Comparison of ENCODE assay signal across 15 cellular contexts in the genomic region with DNA sequence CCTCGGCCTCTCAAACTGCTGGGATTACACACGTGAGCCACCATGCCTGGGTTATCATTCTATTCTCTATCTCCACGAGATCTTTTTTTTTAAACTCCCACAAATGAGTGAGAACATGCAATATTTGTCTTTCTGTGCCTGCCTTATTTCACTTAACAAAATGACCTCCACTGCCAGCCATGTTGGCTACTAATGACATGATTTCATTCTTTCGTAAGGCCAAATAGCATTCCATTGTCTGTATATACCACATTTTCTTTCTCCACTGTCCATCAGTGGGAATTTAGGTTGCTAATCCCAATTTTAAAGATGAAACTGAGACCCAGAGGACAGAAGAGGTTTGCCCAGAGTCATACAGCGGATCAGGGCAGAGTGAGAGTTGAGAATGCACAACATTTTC. TPM values are rescaled to one million over a fixed set of nuclear protein-coding genes. Genes with fewer than 3 reads are reported as not detected.
DNase-seq lines count a peak whose midpoint lies in the region; ATAC-seq and TF ChIP-seq lines count a peak whose summit lies in the region.
"Had no signal": no experiment of that assay in that cellular context is flagged by ENCODE, and none has a peak within 500 bp of the region (broad histone marks: within the 10 kb centered on the region; RNA-seq: fewer than 3 reads in every experiment).

No MANE protein-coding gene starts in this region.

- H3K36me3 ChIP-seq in SK-N-SH (replicated peaks in 1 of 2; ENCODE audit: control insufficient read depth in 1 of 2, insufficient read depth in 2 of 2, low read length in 1 of 2) (no peaks in the 10 kb centered on the region), GM23248 (ENCODE audit: low read depth) (no peaks in the 10 kb centered on the region), mesenchymal stem cell (ENCODE audit: control insufficient read depth in 1 of 2, insufficient read depth in 2 of 2, low read depth in 1 of 2, low read length in 2 of 2) (no peaks in the 10 kb centered on the region), ovary (no peaks in the 10 kb centered on the region)
- H3K36me3 ChIP-seq: BLaER1 had no signal

- peaks cover 17% of the 10 kb centered on the region for H3K4me1 Mint-ChIP-seq in WTC11

- H3K79me1 ChIP-seq in mesenchymal stem cell (replicated peaks; ENCODE audit: low read length, poor library complexity, severe bottlenecking): no peaks in the 10 kb centered on the region

- TF ChIP-seq RAD21 in SK-N-SH (IDR thresholded peaks at IDR 0.05; ENCODE audit: low read length): no peak

- no peak overlapping the region for H2BK120ac ChIP-seq in mesenchymal stem cell (ENCODE audit: low read depth, low read length)

- H3K27me3 ChIP-seq in SK-N-SH (ENCODE audit: insufficient read depth) (no peaks in the 10 kb centered on the region), GM23248 (replicated peaks; ENCODE audit: insufficient read depth) (no peaks in the 10 kb centered on the region), mesenchymal stem cell (ENCODE audit: control insufficient read depth in 1 of 2, insufficient read depth in 1 of 2, low read length in 2 of 2) (peaks cover 0 to 4% of the 10 kb centered on the region in 2 experiments), ovary (no peaks in the 10 kb centered on the region)
- H3K27me3 ChIP-seq: BLaER1 had no signal

- no peak overlapping the region for H3K4me3 Mint-ChIP-seq in WTC11
- H3K4me3 Mint-ChIP-seq: CD8-positive, alpha-beta T cell; H9 had no signal

- H2AK5ac ChIP-seq in mesenchymal stem cell (ENCODE audit: low read length, severe bottlenecking): no peak overlapping the region

- H3K23ac ChIP-seq in mesenchymal stem cell (ENCODE audit: low read length in 2 of 2): no peak overlapping the region

- no peak overlapping the region for H2AFZ ChIP-seq in SK-N-SH (ENCODE audit: low read depth)
- peak overlapping the region; percentile 25; the same call in 1 of the 2 replicates for H2AFZ ChIP-seq in GM23248
- H2AFZ ChIP-seq in mesenchymal stem cell (ENCODE audit: low read depth, low read length): no peak overlapping the region

- H2BK5ac ChIP-seq in mesenchymal stem cell (ENCODE audit: low read depth, low read length, poor library complexity, severe bottlenecking): no peak overlapping the region

- TF ChIP-seq POLR2A in ovary (IDR thresholded peaks at IDR 0.05): no peak

- H3K27me3 Mint-ChIP-seq in WTC11 (ENCODE audit: low read depth): no peaks in the 10 kb centered on the region; the same call in 1 of the 2 replicates

- H4K8ac ChIP-seq in mesenchymal stem cell (ENCODE audit: low read length): no peak overlapping the region

- H2BK15ac ChIP-seq in mesenchymal stem cell (ENCODE audit: low read depth, poor library complexity, severe bottlenecking): no peak overlapping the region

- intact Hi-C loops in ovary (cut with DNase I): no loop called here

- no peaks in the 10 kb centered on the region for H3K9me3 ChIP-seq in SK-N-SH
- no peaks in the 10 kb centered on the region for H3K9me3 ChIP-seq in GM23248 (ENCODE audit: low read depth)
- no peaks in the 10 kb centered on the region for H3K9me3 ChIP-seq in mesenchymal stem cell (ENCODE audit: control insufficient read depth, low read length)
- H3K9me3 ChIP-seq in ovary: no peaks in the 10 kb centered on the region
- H3K9me3 ChIP-seq: A549, BLaER1 had no signal

- H3K79me2 ChIP-seq in SK-N-SH (ENCODE audit: insufficient read depth): no peaks in the 10 kb centered on the region
- H3K79me2 ChIP-seq in GM23248 (ENCODE audit: insufficient read depth): no peaks in the 10 kb centered on the region

- in situ Hi-C loops in GM23248 (cut with MboI): no loop called here

- peaks cover 11% of the 10 kb centered on the region for H3F3A ChIP-seq in SK-N-SH (replicated peaks; ENCODE audit: insufficient read depth)
- H3F3A ChIP-seq in GM23248 (ENCODE audit: insufficient read depth): peaks cover 6% of the 10 kb centered on the region; the same call in 1 of the 2 replicates

- no peak overlapping the region for H3K4ac ChIP-seq in mesenchymal stem cell (ENCODE audit: low read depth in 1 of 2, low read length in 2 of 2)

- ATAC-seq in SK-N-SH treated with all-trans-retinoic acid at 6 μM for 48 hours (no peak), WTC11 (no peak)
- ATAC-seq: A549; CD8-positive, alpha-beta T cell had no signal

- H2BK12ac ChIP-seq in mesenchymal stem cell (ENCODE audit: low read length in 2 of 2): no peak overlapping the region

- no peak overlapping the region for H4K91ac ChIP-seq in mesenchymal stem cell (ENCODE audit: low read length)

- H4K20me1 ChIP-seq in SK-N-SH (ENCODE audit: insufficient read depth): no peaks in the 10 kb centered on the region
- no peaks in the 10 kb centered on the region for H4K20me1 ChIP-seq in GM23248 (ENCODE audit: insufficient read depth)
- H4K20me1 ChIP-seq: BLaER1 had no signal

- CTCF ChIA-PET in SK-N-SH (lab: Yijun Ruan, JAX): interaction anchor here (1.0 to 8.3 kb wide), 6 partner anchors 10 to 416 kb away, joined by 3 to 89 read pairs (median 11); a partner anchor contains a TSS
- CTCF ChIA-PET in WTC11 (lab: Charles Lee): interaction anchor here (0.9 to 2.6 kb wide), 6 partner anchors 9 to 164 kb away, joined by 3 to 11 read pairs (median 4); a partner anchor contains a TSS

- H3K9me3 Mint-ChIP-seq in WTC11: no peaks in the 10 kb centered on the region
- H3K9me3 Mint-ChIP-seq: CD8-positive, alpha-beta T cell; H9 had no signal

- H3K18ac ChIP-seq in mesenchymal stem cell (ENCODE audit: low read depth in 1 of 2, low read length in 2 of 2): no peak overlapping the region

- DNase-seq in SK-N-SH (no peak), GM23248 (peak; percentile 53), fibroblast of gingiva (ENCODE audit: low read depth) (peak; percentile 14), mesenchymal stem cell (peak; percentile 12), DMS 273 treated with DMSO at 0.1 percent for 48 hours (lab: John Stamatoyannopoulos, UW) (no peak), ovary (no peak), WTC11 (ENCODE audit: low spot score) (no peak)
- DNase-seq: CD8-positive, alpha-beta T cell; COR-L47; GDM1; H9 had no signal

- TF ChIP-seq CTCF in SK-N-SH (IDR thresholded peaks at IDR 0.05) (no peak), ovary (IDR thresholded peaks at IDR 0.05) (no peak), WTC11 (IDR thresholded peaks at IDR 0.05) (no peak)

- H3K27ac ChIP-seq in SK-N-SH (ENCODE audit: low read depth in 2 of 2, low read length in 1 of 2) (no peak overlapping the region), GM23248 (no peak overlapping the region), mesenchymal stem cell (ENCODE audit: low read length, poor library complexity, severe bottlenecking) (no peak overlapping the region), ovary (no peak overlapping the region)
- H3K27ac ChIP-seq: 22Rv1, A549, BLaER1 had no signal

- H3K27ac Mint-ChIP-seq in WTC11: no peak overlapping the region
- H3K27ac Mint-ChIP-seq: CD8-positive, alpha-beta T cell had no signal

- POLR2A ChIA-PET in SK-N-SH (lab: Yijun Ruan, JAX): interaction anchor here (0.7 kb wide), 1 partner anchor 42 kb away, joined by 3 read pairs; no protein-coding TSS in a partner anchor
- POLR2A ChIA-PET in WTC11 (lab: Charles Lee): no interaction called here

- H3K4me2 ChIP-seq in SK-N-SH (no peak overlapping the region), GM23248 (ENCODE audit: unreplicated experiment) (no peak overlapping the region), mesenchymal stem cell (ENCODE audit: low read length, poor library complexity, severe bottlenecking) (no peak overlapping the region)
- H3K4me2 ChIP-seq: A549, BLaER1 had no signal

- no peaks in the 10 kb centered on the region for H3K9me2 ChIP-seq in SK-N-SH
- H3K9me2 ChIP-seq in GM23248 (ENCODE audit: insufficient read depth): no peaks in the 10 kb centered on the region

- no peak for TF ChIP-seq EP300 in SK-N-SH (IDR thresholded peaks at IDR 0.05; ENCODE audit: borderline replicate concordance in 1 of 2, low read depth in 1 of 2, low read length in 1 of 2)
- no peak for TF ChIP-seq EP300 in ovary (IDR thresholded peaks at IDR 0.05)

- H3K14ac ChIP-seq in mesenchymal stem cell (ENCODE audit: low read length in 2 of 2): no peak overlapping the region

- WGBS in SK-N-SH (ENCODE audit: low lambda C conversion rate): 76% methylated on average over 5 of the region's 5 CpGs
- 59 to 66% methylated on average over 5 of the region's 5 CpGs for WGBS in GM23248 (ENCODE audit: low coverage in 1 of 2, low lambda C conversion rate in 2 of 2, missing lambda C conversion rate in 2 of 2), 2 experiments
- 86% methylated on average over 5 of the region's 5 CpGs for WGBS in mesenchymal stem cell
- 81 to 85% (median 82%) methylated on average over 5 of the region's 5 CpGs for WGBS in ovary, 3 donors

- H3K36me3 Mint-ChIP-seq in WTC11: no peaks in the 10 kb centered on the region
- H3K36me3 Mint-ChIP-seq: CD8-positive, alpha-beta T cell had no signal

- H3K4me1 ChIP-seq in SK-N-SH (ENCODE audit: control insufficient read depth in 1 of 2, insufficient read depth in 2 of 2, low read depth in 1 of 2, low read length in 1 of 2) (peaks cover 0 to 3% of the 10 kb centered on the region in 2 experiments; a peak in 1 of 4 replicates), GM23248 (ENCODE audit: insufficient read depth) (no peaks in the 10 kb centered on the region), mesenchymal stem cell (ENCODE audit: control insufficient read depth, insufficient read depth, low read depth, low read length) (peaks cover 7% of the 10 kb centered on the region), ovary (ENCODE audit: insufficient read depth) (peaks cover 3% of the 10 kb centered on the region)

- H3K4me3 ChIP-seq in SK-N-SH (ENCODE audit: low read depth in 2 of 2, low read length in 1 of 2) (no peak overlapping the region), GM23248 (no peak overlapping the region), mesenchymal stem cell (ENCODE audit: insufficient read depth in 1 of 2, low read depth in 1 of 2, low read length in 2 of 2) (no peak overlapping the region), ovary (no peak overlapping the region)
- H3K4me3 ChIP-seq: A549, BLaER1 had no signal

- no peak overlapping the region for H3K9ac ChIP-seq in SK-N-SH
- H3K9ac ChIP-seq in GM23248: no peak overlapping the region
- no peak overlapping the region for H3K9ac ChIP-seq in mesenchymal stem cell (ENCODE audit: low read length)
- H3K9ac ChIP-seq: BLaER1 had no signal

RNA-seq across cellular contexts. Expression of a gene that starts 10.9 kb away (rescaled TPM):
- 5.2 and 5.4 TPM in 2 replicates for polyA plus RNA-seq in SK-N-SH (2012; rRNA removed)
- polyA plus RNA-seq in SK-N-SH (2012; cell fraction: cytosol; rRNA removed): 2.1 and 3.2 TPM in 2 replicates
- polyA plus RNA-seq in SK-N-SH (2012; cell fraction: nucleus; rRNA removed): 7.3 and 8.9 TPM in 2 replicates
- 0.65 and 1.6 TPM in 2 replicates for total RNA-seq in GM23248 (2014; rRNA removed; shearing (Covaris generic))
- polyA plus RNA-seq in GM23248 (2016; fragmentation: Nextera tagmentation; extraction: Ambion mirVana): 2.6 and 2.9 TPM in 2 replicates
- polyA plus RNA-seq in mesenchymal stem cell (2013, experiment 1 of 2): 2.7 TPM
- polyA plus RNA-seq in mesenchymal stem cell (2013, experiment 2 of 2): 2.7 TPM
- total RNA-seq in ovary: 1 to 10 TPM in 1 of 7 donors, under 1 TPM in 5, not detected in 1; 0.12 to 2.4 (median 0.35) TPM
- polyA plus RNA-seq in ovary: under 1 TPM; 0.53 to 0.95 TPM
- 2.9 to 5.4 TPM (median 5.1 TPM) in 3 replicates for total RNA-seq in WTC11 (2021)
- total RNA-seq: CD8-positive, alpha-beta T cell had no signal

RNA-seq across cellular contexts. Expression of a gene that starts 36.2 kb away (rescaled TPM):
- 16.9 and 23.0 TPM in 2 replicates for polyA plus RNA-seq in SK-N-SH (2012; rRNA removed)
- 20.3 and 20.5 TPM in 2 replicates for polyA plus RNA-seq in SK-N-SH (2012; cell fraction: cytosol; rRNA removed)
- 6.1 and 10.8 TPM in 2 replicates for polyA plus RNA-seq in SK-N-SH (2012; cell fraction: nucleus; rRNA removed)
- 62.2 and 96.5 TPM in 2 replicates for total RNA-seq in GM23248 (2014; rRNA removed; shearing (Covaris generic))
- 92.8 and 96.0 TPM in 2 replicates for polyA plus RNA-seq in GM23248 (2016; fragmentation: Nextera tagmentation; extraction: Ambion mirVana)
- 41.5 TPM for polyA plus RNA-seq in mesenchymal stem cell (2013, experiment 1 of 2)
- polyA plus RNA-seq in mesenchymal stem cell (2013, experiment 2 of 2): 42.0 TPM
- 10 to 100 TPM; 15.5 to 36.7 (median 26.3) TPM for total RNA-seq in ovary
- polyA plus RNA-seq in ovary: 10 to 100 TPM; 17.2 to 37.2 TPM
- total RNA-seq in WTC11 (2021): 21.6 to 25.8 TPM (median 22.8 TPM) in 3 replicates

RNA-seq across cellular contexts. Expression of a gene that starts 56.0 kb away (rescaled TPM):
- polyA plus RNA-seq in SK-N-SH (2012; rRNA removed) (19.0 and 37.3 TPM in 2 replicates), GM23248 (2016; fragmentation: Nextera tagmentation; extraction: Ambion mirVana) (9.7 and 11.5 TPM in 2 replicates), ovary (10 to 100 TPM; 11.2 to 15.2 TPM)
- 27.3 and 33.6 TPM in 2 replicates for polyA plus RNA-seq in SK-N-SH (2012; cell fraction: cytosol; rRNA removed)
- polyA plus RNA-seq in SK-N-SH (2012; cell fraction: nucleus; rRNA removed): 58.3 and 84.4 TPM in 2 replicates
- total RNA-seq in GM23248 (2014; rRNA removed; shearing (Covaris generic)): 11.7 and 14.7 TPM in 2 replicates
- polyA plus RNA-seq in mesenchymal stem cell (2013, experiment 1 of 2): 8.0 TPM
- 7.8 TPM for polyA plus RNA-seq in mesenchymal stem cell (2013, experiment 2 of 2)
- total RNA-seq in ovary (10 to 100 TPM; 14.8 to 21.6 (median 19.9) TPM), WTC11 (2021) (7.9 to 10.1 TPM (median 10.0 TPM) in 3 replicates)

Comparison
In these comparisons a context has a peak if more than half of its experiments do, and no peak if none do; other contexts are left out.
1. DNase-seq: peak in GM23248 (single experiment), fibroblast of gingiva (single experiment) and mesenchymal stem cell (single experiment); none in SK-N-SH (single experiment), DMS 273 treated with DMSO at 0.1 percent for 48 hours (single experiment), ovary (0 of 5) and WTC11 (single experiment).